17 cellular contexts compared by ENCODE assay signal in the genomic region with DNA sequence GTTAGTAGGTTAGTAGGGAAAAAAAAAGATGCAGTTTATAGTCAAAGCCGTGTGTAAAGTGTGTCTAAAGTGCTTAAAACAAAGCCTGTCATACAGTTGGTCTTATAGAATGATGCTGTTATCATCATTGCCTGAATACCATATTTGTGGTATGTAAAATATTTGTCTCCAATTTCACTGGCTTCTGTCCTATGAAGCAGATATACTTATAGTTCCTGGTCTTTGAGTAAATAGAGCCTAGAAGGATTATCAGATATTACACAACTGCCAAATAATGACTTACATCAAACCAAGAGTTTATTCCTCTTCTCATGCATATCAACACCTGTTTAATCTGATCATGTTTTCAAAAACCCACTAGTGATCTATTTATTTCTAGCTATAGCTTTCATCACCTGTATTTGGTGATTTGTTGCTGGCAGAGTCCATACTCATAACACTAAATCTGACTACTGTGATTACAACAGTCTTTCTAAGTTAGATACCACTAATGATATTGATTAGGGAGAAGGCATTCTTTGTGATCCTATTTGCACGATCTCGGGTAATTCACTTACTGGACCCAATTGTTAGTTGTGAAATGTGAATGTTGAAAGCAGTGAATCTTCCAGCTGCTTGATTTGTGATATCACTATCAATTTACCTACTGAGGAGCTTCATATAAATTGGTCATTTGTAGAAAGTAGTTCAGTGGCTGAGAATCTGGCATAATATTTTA.
"Had no signal": no experiment of that assay in that cellular context is flagged by ENCODE, and none has a peak within 500 bp of the region (broad histone marks: within the 10 kb centered on the region; RNA-seq: fewer than 3 reads in every experiment).

No MANE protein-coding gene starts in this region.

- H3K36me3 ChIP-seq: lower lobe of right lung, thoracic aorta, upper lobe of right lung had no signal

- ATAC-seq: activated CD8-positive, alpha-beta memory T cell treated with anti-CD3 and anti-CD28 coated beads, Interleukin-2, amount 10 ng/mL, durations not matched to agents 7 days and 5 days; body of pancreas; left cardiac atrium; lower lobe of right lung; stimulated activated naive B cell treated with anti-CD40 and anti-IgM and Interleukin-4, amounts not matched to agents 10 μg/mL and 1 μg/mL and 100 μg/mL, for 72 hours; upper lobe of right lung had no signal

- H3K4me3 ChIP-seq: body of pancreas, lower lobe of right lung, thoracic aorta, upper lobe of right lung had no signal

- H3K27ac ChIP-seq: body of pancreas, lower lobe of right lung, parathyroid adenoma, thoracic aorta, upper lobe of right lung had no signal

- DNase-seq: activated B cell treated with CpG ODN at 0.5 μM for 24 hours; activated CD4-positive, alpha-beta memory T cell treated with anti-CD3 and anti-CD28 coated beads, Interleukin-2, amount 10 ng/mL, durations not matched to agents 7 days and 5 days; activated CD4-positive, alpha-beta T cell treated with anti-CD3 and anti-CD28 coated beads for 4 hours; activated CD8-positive, alpha-beta memory T cell treated with anti-CD3 and anti-CD28 coated beads, Interleukin-2, amount 10 ng/mL, durations not matched to agents 7 days and 5 days; amniotic stem cell; body of pancreas; caudate nucleus; effector CD4-positive, alpha-beta T cell; foreskin fibroblast; left cardiac atrium; lower lobe of right lung; stimulated activated naive B cell treated with anti-CD40 and anti-IgM and Interleukin-4, amounts not matched to agents 10 μg/mL and 1 μg/mL and 100 μg/mL, for 72 hours; upper lobe of right lung had no signal

- H3K9me3 ChIP-seq: body of pancreas, lower lobe of right lung, thoracic aorta, upper lobe of right lung had no signal

- FAIRE-seq: colon, islet of Langerhans had no signal

- H3K27me3 ChIP-seq: body of pancreas, upper lobe of right lung had no signal

- H3K79me2 ChIP-seq: parathyroid adenoma had no signal

- H2AFZ ChIP-seq: parathyroid adenoma had no signal

- H3K4me1 ChIP-seq: body of pancreas, lower lobe of right lung, parathyroid adenoma had no signal
